Comparison of ENCODE assay signal across 13 cellular contexts in genomic region chr7:13240349-13240748, GRCh38.
DNase-seq lines count a peak whose midpoint lies in the region; ATAC-seq, FAIRE-seq and TF ChIP-seq lines count a peak whose summit lies in the region.
"Had no signal": no experiment of that assay in that cellular context is flagged by ENCODE, and none has a peak within 500 bp of the region (broad histone marks: within the 10 kb centered on the region; RNA-seq: fewer than 3 reads in every experiment).

No MANE protein-coding gene starts in this region.

- H3K56ac ChIP-seq in H1 (replicated peaks; ENCODE audit: insufficient read length, low read depth, low read length) = no peak overlapping the region

- ATAC-seq in GM19455 (IDR thresholded peaks at IDR 0.05; ENCODE audit: unreplicated experiment) = no peak
- ATAC-seq: activated T-helper 17 cell treated with anti-CD3 and anti-CD28 coated beads, Interleukin-2, amount 50 U/mL, for 72 hours; CD8-positive, alpha-beta T cell had no signal

- no peaks in the 10 kb centered on the region for H3K9me3 ChIP-seq in H1 (ENCODE audit: insufficient read depth in 2 of 2, low read depth in 1 of 2, low read length in 1 of 2)

- H2AK5ac ChIP-seq in H1 (ENCODE audit: low read depth, low read length) = no peak overlapping the region

- no peak overlapping the region for H2BK15ac ChIP-seq in H1 (ENCODE audit: low read length)

- CTCF ChIA-PET in H1 (lab: Charles Lee; ENCODE audit: partially characterized antibody) = interaction anchor here (1.5 kb wide), 1 partner anchor 9 kb away, joined by 3 read pairs; no protein-coding TSS in a partner anchor

- H2AFZ ChIP-seq in H1 (ENCODE audit: low read length) = no peak overlapping the region

- TF ChIP-seq POLR2A in H1 (IDR thresholded peaks at IDR 0.05; ENCODE audit: control extremely low read depth in 1 of 2, low read depth in 2 of 2, low read length in 2 of 2) = no peak

- no peaks in the 10 kb centered on the region for H3K79me2 ChIP-seq in H1 (ENCODE audit: control insufficient read depth in 1 of 2, insufficient read depth in 2 of 2, low read length in 2 of 2)

- no peak overlapping the region for H4K5ac ChIP-seq in H1 (ENCODE audit: insufficient read length, low read depth, low read length)

- H3K79me1 ChIP-seq in H1 (ENCODE audit: low read depth, low read length) = no peaks in the 10 kb centered on the region

- no peak for TF ChIP-seq CTCF in H1 (IDR thresholded peaks at IDR 0.05; ENCODE audit: control extremely low read depth in 1 of 3, insufficient read depth in 1 of 3, low read depth in 1 of 3, low read length in 3 of 3)

- no peak overlapping the region for H2BK120ac ChIP-seq in H1 (replicated peaks; ENCODE audit: low read depth, low read length)

- no peak overlapping the region for H4K91ac ChIP-seq in H1 (replicated peaks; ENCODE audit: insufficient read length, low read length)

- no peak overlapping the region for H3K4me3 ChIP-seq in H1 (ENCODE audit: extremely low read depth in 1 of 4, insufficient read depth in 2 of 4, low read depth in 3 of 4, low read length in 4 of 4)

- no peak overlapping the region for H3K14ac ChIP-seq in H1 (ENCODE audit: insufficient read length)

- no peak overlapping the region for H3K18ac ChIP-seq in H1 (ENCODE audit: extremely low read depth, low read length)

- H3K4ac ChIP-seq in H1 (replicated peaks; ENCODE audit: insufficient read length, low read depth, low read length) = no peak overlapping the region

- H3K23me2 ChIP-seq in H1 (ENCODE audit: low read depth, low read length) = no peaks in the 10 kb centered on the region

- DNase-seq in EH (ENCODE audit: low read depth) (peak; percentile 18), NCI-H460 (ENCODE audit: extremely low read depth, low read depth) (peak; percentile 17), H1 (ENCODE audit: low read depth in 1 of 2, low spot score in 2 of 2) (no peak), myocyte (ENCODE audit: low read depth) (peak; percentile 53), HuH-7.5 (ENCODE audit: low spot score) (no peak), DMS114 treated with DMSO at 0.1 percent for 48 hours (lab: John Stamatoyannopoulos, UW; ENCODE audit: unreplicated experiment) (no peak), SKM-1 (lab: John Stamatoyannopoulos, UW; ENCODE audit: unreplicated experiment) (no peak)
- DNase-seq: activated CD4-positive, alpha-beta T cell treated with anti-CD3 and anti-CD28 coated beads for 1 hour; CD8-positive, alpha-beta T cell; head of caudate nucleus had no signal

- no peak overlapping the region for H2BK5ac ChIP-seq in H1 (ENCODE audit: low read depth, low read length)

- H2BK12ac ChIP-seq in H1 (ENCODE audit: low read depth, low read length) = no peak overlapping the region

- no peak overlapping the region for H4K8ac ChIP-seq in H1 (ENCODE audit: extremely low read depth, insufficient read depth, low read length)

- POLR2A ChIA-PET in H1 (lab: Charles Lee; ENCODE audit: partially characterized antibody) = no interaction called here

- H2BK20ac ChIP-seq in H1 (ENCODE audit: low read length) = no peak overlapping the region

- no peak for TF ChIP-seq RAD21 in H1 (IDR thresholded peaks at IDR 0.05 in 1 of 2, conservative IDR thresholded peaks at IDR 0.05 in 1 of 2; ENCODE audit: low read depth in 2 of 2, low read length in 2 of 2)

- FAIRE-seq in H1 (lab: Jason Lieb, UNC) = no peak
- FAIRE-seq: colon had no signal

- 54% methylated on average over 2 of the region's 2 CpGs; no CpG with 5 or more reads in 1 of the 2 experiments for WGBS in H1 (ENCODE audit: extremely low coverage in 1 of 2, insufficient coverage in 1 of 2, insufficient read length in 1 of 2, insufficient replicate concordance in 2 of 2, low coverage in 1 of 2, low lambda C conversion rate in 2 of 2, missing lambda C conversion rate in 1 of 2), 2 experiments

- no peaks in the 10 kb centered on the region for H3K36me3 ChIP-seq in H1 (ENCODE audit: control insufficient read depth in 2 of 4, insufficient read depth in 4 of 4, low read length in 3 of 4)

- H3K9ac ChIP-seq in H1 (replicated peaks in 1 of 4; ENCODE audit: extremely low read depth in 1 of 4, low read depth in 3 of 4, low read length in 3 of 4) = no peak overlapping the region

- H3K4me2 ChIP-seq in H1 (ENCODE audit: insufficient read depth in 1 of 2, low read depth in 2 of 2, low read length in 2 of 2) = no peak overlapping the region

- no peak for TF ChIP-seq EP300 in H1 (IDR thresholded peaks at IDR 0.05; ENCODE audit: borderline replicate concordance in 1 of 2, low read depth in 2 of 2, low read length in 2 of 2)

- H4K20me1 ChIP-seq in H1 (replicated peaks in 1 of 2; ENCODE audit: control insufficient read depth in 1 of 2, insufficient read depth in 2 of 2, low read length in 2 of 2) = no peaks in the 10 kb centered on the region

- H3K27me3 ChIP-seq in H1 (replicated peaks in 1 of 4; ENCODE audit: control insufficient read depth in 3 of 4, extremely low read depth in 1 of 4, insufficient read depth in 3 of 4, low read length in 3 of 4) = no peaks in the 10 kb centered on the region

- H3K27ac ChIP-seq in H1 (ENCODE audit: low read depth, low read length) = no peak overlapping the region

- peaks cover 0 to 2% (median 0%) of the 10 kb centered on the region in 4 experiments; a peak in 2 of 7 replicates for H3K4me1 ChIP-seq in H1 (replicated peaks in 1 of 4; ENCODE audit: control insufficient read depth in 3 of 4, insufficient read depth in 4 of 4, low read length in 3 of 4)

- H3K23ac ChIP-seq in H1 (ENCODE audit: insufficient read length) = no peak overlapping the region

TF ChIP-seq in H1, 55 proteins besides CTCF, POLR2A, EP300 and RAD21:
- TF ChIP-seq JUND (IDR thresholded peaks at IDR 0.05; ENCODE audit: low read length) = peak; percentile 42; the same call in 1 of the 2 replicates
- TF ChIP-seq SP4 (IDR thresholded peaks at IDR 0.05; ENCODE audit: low read length) = no peak

Comparison
In these comparisons a context has a peak if more than half of its experiments do, and no peak if none do; other contexts are left out.
1. DNase-seq: peak in EH (single experiment), NCI-H460 (single experiment) and myocyte (single experiment); none in H1 (0 of 2), HuH-7.5 (single experiment), DMS114 treated with DMSO at 0.1 percent for 48 hours (single experiment) and SKM-1 (single experiment).